11 cellular contexts compared by ENCODE assay signal in the genomic region with DNA sequence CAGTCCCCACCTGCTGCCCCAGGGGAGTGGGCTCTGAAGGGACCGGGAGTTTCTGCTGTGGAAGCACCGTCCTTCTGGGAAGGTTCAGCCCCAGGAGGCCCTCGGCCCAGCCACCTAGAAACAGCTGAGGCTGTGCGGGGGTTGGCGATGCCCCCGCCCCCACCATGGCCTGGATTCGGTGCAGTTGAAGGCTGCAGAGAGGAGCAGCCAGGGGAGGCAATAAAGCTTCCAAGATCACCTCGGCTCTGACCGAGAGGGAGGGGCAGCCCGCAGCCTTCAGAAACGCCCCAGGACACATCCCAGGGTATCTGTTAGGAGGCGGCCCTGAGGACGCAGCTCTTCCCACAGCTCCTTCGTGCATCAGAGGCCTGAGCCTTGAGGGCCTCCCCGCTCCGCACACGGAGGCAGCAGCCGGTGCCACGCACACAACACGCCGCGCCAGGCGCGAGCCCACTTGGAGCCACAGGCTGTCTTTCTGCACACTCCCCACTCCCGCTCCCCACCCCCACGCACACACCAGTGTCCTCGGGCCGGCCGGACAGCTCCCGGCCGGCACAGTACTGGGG. TPM values are rescaled to one million over a fixed set of nuclear protein-coding genes. Genes with fewer than 3 reads are reported as not detected.
DNase-seq lines count a peak whose midpoint lies in the region; ATAC-seq and TF ChIP-seq lines count a peak whose summit lies in the region.
"Had no signal": no experiment of that assay in that cellular context is flagged by ENCODE, and none has a peak within 500 bp of the region (broad histone marks: within the 10 kb centered on the region; RNA-seq: fewer than 3 reads in every experiment).

No MANE protein-coding gene starts in this region.

- no peaks in the 10 kb centered on the region for H3K36me3 ChIP-seq in BLaER1
- H3K36me3 ChIP-seq in neural progenitor cell: no peaks in the 10 kb centered on the region

- H3K27ac Mint-ChIP-seq in glutamatergic neuron (ENCODE audit: unreplicated experiment) (no peak overlapping the region), neural progenitor cell (no peak overlapping the region)

- no peak for DNase-seq in LNCaP clone FGC (ENCODE audit: low read depth)
- DNase-seq in glutamatergic neuron: peak; percentile 34
- DNase-seq in neural progenitor cell (ENCODE audit: low spot score): peak; percentile 23
- no peak for DNase-seq in NK-92 treated with Interleukin-12 subunit alpha and Interleukin-12 subunit beta, amount 100 ng/mL, for 24 hours (lab: John Stamatoyannopoulos, UW)
- DNase-seq in NCI-H146 (lab: John Stamatoyannopoulos, UW): no peak
- DNase-seq: AML-193, NCI-H446 treated with DMSO at 0.1 percent for 48 hours, nucleus accumbens had no signal

- no peak overlapping the region for H3K27ac ChIP-seq in BLaER1
- no peak overlapping the region for H3K27ac ChIP-seq in neural progenitor cell

- peaks cover 37% of the 10 kb centered on the region for H4K20me1 ChIP-seq in BLaER1
- H4K20me1 ChIP-seq in neural progenitor cell (ENCODE audit: low read depth): peaks cover 17% of the 10 kb centered on the region

- TF ChIP-seq CTCF in LNCaP clone FGC (IDR thresholded peaks at IDR 0.05; ENCODE audit: control insufficient read depth, extremely low read depth, insufficient read depth): no peak
- TF ChIP-seq CTCF in glutamatergic neuron (IDR thresholded peaks at IDR 0.05; ENCODE audit: partially characterized antibody, unreplicated experiment): no peak
- no peak for TF ChIP-seq CTCF in neural progenitor cell (IDR thresholded peaks at IDR 0.05)

- ATAC-seq in GM19395 (IDR thresholded peaks at IDR 0.05; ENCODE audit: unreplicated experiment): no peak
- no peak for ATAC-seq in GM18907 (IDR thresholded peaks at IDR 0.05; ENCODE audit: unreplicated experiment)

- peaks cover 17% of the 10 kb centered on the region for H3F3A ChIP-seq in neural progenitor cell (ENCODE audit: low read depth)

- H3K4me3 Mint-ChIP-seq in glutamatergic neuron (ENCODE audit: unreplicated experiment): no peak overlapping the region
- peak overlapping the region; percentile 80 for H3K4me3 Mint-ChIP-seq in neural progenitor cell

- no peaks in the 10 kb centered on the region for H3K79me2 ChIP-seq in neural progenitor cell (ENCODE audit: low read depth)

- H3K27me3 ChIP-seq in BLaER1: peaks cover 36% of the 10 kb centered on the region
- peaks cover 16% of the 10 kb centered on the region for H3K27me3 ChIP-seq in neural progenitor cell

- no peak overlapping the region for H3K9ac ChIP-seq in BLaER1
- H3K9ac ChIP-seq in neural progenitor cell: no peak overlapping the region

- H3K4me1 ChIP-seq in BLaER1 (peaks cover 63% of the 10 kb centered on the region), neural progenitor cell (peaks cover 19% of the 10 kb centered on the region)

- H3K27me3 Mint-ChIP-seq in glutamatergic neuron (ENCODE audit: unreplicated experiment) (peaks cover 9% of the 10 kb centered on the region), neural progenitor cell (ENCODE audit: insufficient read depth, low read depth) (peaks cover 7% of the 10 kb centered on the region)

- H3K4me1 Mint-ChIP-seq in glutamatergic neuron (ENCODE audit: low read depth, unreplicated experiment): peaks cover 3% of the 10 kb centered on the region
- H3K4me1 Mint-ChIP-seq in neural progenitor cell: no peaks in the 10 kb centered on the region

- H3K4me3 ChIP-seq in BLaER1 (peak overlapping the region; percentile 70), LNCaP clone FGC (ENCODE audit: low read depth, low read length) (peak overlapping the region; percentile 54; the same call in 1 of the 2 replicates), neural progenitor cell (peak overlapping the region; percentile 95)

- H3K9me3 ChIP-seq in BLaER1 (no peaks in the 10 kb centered on the region), neural progenitor cell (ENCODE audit: low read depth) (no peaks in the 10 kb centered on the region)

- no peak overlapping the region for H2AFZ ChIP-seq in neural progenitor cell (replicated peaks)

- H3K4me2 ChIP-seq in BLaER1 (peak overlapping the region; percentile 100), neural progenitor cell (peak overlapping the region; percentile 100)

- peaks cover 2% of the 10 kb centered on the region for H3K9me3 Mint-ChIP-seq in glutamatergic neuron (ENCODE audit: unreplicated experiment)
- H3K9me3 Mint-ChIP-seq in neural progenitor cell: peaks cover 4% of the 10 kb centered on the region

- peaks cover 4% of the 10 kb centered on the region for H3K36me3 Mint-ChIP-seq in glutamatergic neuron (ENCODE audit: unreplicated experiment)
- peaks cover 4% of the 10 kb centered on the region for H3K36me3 Mint-ChIP-seq in neural progenitor cell

RNA-seq across cellular contexts. Expression of gene KNDC1, which starts 1.6 kb away (rescaled TPM):
- total RNA-seq in glutamatergic neuron (ENCODE audit: unreplicated experiment) (7.4 TPM), neural progenitor cell (ENCODE audit: low replicate concordance) (1.8 and 5.6 TPM in 2 replicates)

Comparison
In these comparisons a context has a peak if more than half of its experiments do, and no peak if none do; other contexts are left out.
1. DNase-seq: peak in glutamatergic neuron (single experiment) and neural progenitor cell (single experiment); none in LNCaP clone FGC (single experiment), NK-92 treated with Interleukin-12 subunit alpha and Interleukin-12 subunit beta, amount 100 ng/mL, for 24 hours (single experiment) and NCI-H146 (single experiment).
2. Peak in every context shown above with its lines, with median percentiles within 50 percentile points of each other: H3K4me3 ChIP-seq.